In the genomic region with DNA sequence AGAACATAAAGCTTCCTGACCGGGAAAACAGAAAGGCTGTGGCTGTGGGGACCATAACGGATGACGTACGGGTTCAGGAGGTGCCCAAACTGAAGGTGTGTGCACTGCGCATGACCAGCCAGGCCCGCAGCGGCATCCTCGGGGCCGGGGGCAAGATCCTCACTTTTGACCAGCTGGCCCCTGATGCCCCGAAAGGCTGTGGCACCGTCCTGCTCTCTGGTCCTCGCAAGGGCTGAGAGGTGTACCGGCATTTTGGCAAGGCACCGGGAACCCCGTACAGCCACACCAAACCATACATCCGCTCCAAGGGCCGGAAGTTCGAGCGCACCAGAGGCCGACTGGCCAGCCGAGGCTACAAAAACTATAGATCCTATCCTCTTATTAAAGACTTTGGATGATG, we compare ENCODE assay signal across 22 cellular contexts.
"Had no signal": no experiment of that assay in that cellular context is flagged by ENCODE, and none has a peak within 500 bp of the region (broad histone marks: within the 10 kb centered on the region; RNA-seq: fewer than 3 reads in every experiment).

No MANE protein-coding gene starts in this region.

- DNase-seq: heart left ventricle; hypothalamus; immature natural killer cell; left ventricle myocardium inferior; naive B cell; natural killer cell; nephron progenitor cell; stimulated activated CD4-positive, alpha-beta T cell treated with anti-CD3 and anti-CD28 coated beads, Interleukin-4, amount 100 ng/mL, for 24 hours; stimulated activated CD8-positive, alpha-beta memory T cell treated with anti-CD3 and anti-CD28 coated beads, Interleukin-4, amount 100 ng/mL, for 48 hours; stimulated activated naive CD4-positive, alpha-beta T cell treated with Interleukin-2 at 50 U/mL for 16 hours; stimulated activated naive CD8-positive, alpha-beta T cell treated with anti-CD3 and anti-CD28 coated beads, Interleukin-15, amount 100 ng/mL, for 72 hours; substantia nigra; thyroid gland; transverse colon had no signal

- H3K36me3 ChIP-seq: heart left ventricle, left ventricle myocardium inferior, neural progenitor cell, ovary, right atrium auricular region, thyroid gland, transverse colon, upper lobe of left lung, vagina had no signal

- H3K27me3 ChIP-seq: heart left ventricle, neural progenitor cell, ovary, right atrium auricular region, thyroid gland, transverse colon, upper lobe of left lung, vagina had no signal

- ATAC-seq: heart left ventricle; natural killer cell; sciatic nerve; stimulated activated memory B cell treated with anti-CD40 and anti-IgM and Interleukin-4, amounts not matched to agents 10 μg/mL and 1 μg/mL and 100 μg/mL, for 72 hours; stimulated activated naive CD8-positive, alpha-beta T cell treated with anti-CD3 and anti-CD28 coated beads, Interleukin-15, amount 100 ng/mL, for 72 hours had no signal

- H3K4me3 ChIP-seq: heart left ventricle, left ventricle myocardium inferior, neural progenitor cell, ovary, right atrium auricular region, skin epidermis, thyroid gland, transverse colon, upper lobe of left lung, vagina had no signal

- H3K27ac ChIP-seq: heart left ventricle, left ventricle myocardium inferior, neural progenitor cell, ovary, right atrium auricular region, skin epidermis, thyroid gland, transverse colon, upper lobe of left lung, vagina had no signal

- H3K4me1 ChIP-seq: left ventricle myocardium inferior, neural progenitor cell, right atrium auricular region, thyroid gland, transverse colon, upper lobe of left lung, vagina had no signal

- H3K4me2 ChIP-seq: neural progenitor cell had no signal

- H3K9ac ChIP-seq: neural progenitor cell had no signal

- H3K9me3 ChIP-seq: heart left ventricle, left ventricle myocardium inferior, ovary, right atrium auricular region, thyroid gland, upper lobe of left lung, vagina had no signal

- H2AFZ ChIP-seq: neural progenitor cell had no signal
